ENCODE assay signal across 8 cellular contexts in genomic region chr17:68511254-68511670, GRCh38. TPM values are rescaled to one million over a fixed set of nuclear protein-coding genes. Genes with fewer than 3 reads are reported as not detected.
A peak's percentile ranks its signal among the peaks of the same experiment; 100 is the strongest.
DNase-seq lines count a peak whose midpoint lies in the region; ATAC-seq and TF ChIP-seq lines count a peak whose summit lies in the region.

No MANE protein-coding gene starts in this region.

- H3K4me3 ChIP-seq in iPS-15b (ENCODE audit: low read depth, low read length): peak overlapping the region; percentile 98

- H3K4me1 Mint-ChIP-seq in activated naive CD4-positive, alpha-beta T cell treated with anti-CD3 and anti-CD28 coated beads, Interleukin-2, amount 10 ng/mL, durations not matched to agents 7 days and 5 days: peaks cover 60% of the 10 kb centered on the region
- peaks cover 58% of the 10 kb centered on the region for H3K4me1 Mint-ChIP-seq in activated CD8-positive, alpha-beta T cell treated with anti-CD3 and anti-CD28 coated beads for 36 hours (ENCODE audit: low read depth)
- H3K4me1 Mint-ChIP-seq in stimulated activated naive B cell treated with anti-CD40 and anti-IgM and Interleukin-4, amounts not matched to agents 10 μg/mL and 1 μg/mL and 100 μg/mL, for 72 hours: peaks cover 16 to 52% of the 10 kb centered on the region in 2 donors

- no peaks in the 10 kb centered on the region for H3K9me3 Mint-ChIP-seq in activated naive CD4-positive, alpha-beta T cell treated with anti-CD3 and anti-CD28 coated beads, Interleukin-2, amount 10 ng/mL, durations not matched to agents 7 days and 5 days
- no peaks in the 10 kb centered on the region for H3K9me3 Mint-ChIP-seq in activated naive CD4-positive, alpha-beta T cell treated with anti-CD3 and anti-CD28 coated beads, Interleukin-2, amount 50 U/mL, for 72 hours
- no peaks in the 10 kb centered on the region for H3K9me3 Mint-ChIP-seq in activated CD8-positive, alpha-beta T cell treated with anti-CD3 and anti-CD28 coated beads for 36 hours
- H3K9me3 Mint-ChIP-seq in stimulated activated naive B cell treated with anti-CD40 and anti-IgM and Interleukin-4, amounts not matched to agents 10 μg/mL and 1 μg/mL and 100 μg/mL, for 72 hours: no peaks in the 10 kb centered on the region

- no peaks in the 10 kb centered on the region for H3K27me3 Mint-ChIP-seq in activated naive CD4-positive, alpha-beta T cell treated with anti-CD3 and anti-CD28 coated beads, Interleukin-2, amount 10 ng/mL, durations not matched to agents 7 days and 5 days
- H3K27me3 Mint-ChIP-seq in activated CD8-positive, alpha-beta T cell treated with anti-CD3 and anti-CD28 coated beads for 36 hours: no peaks in the 10 kb centered on the region
- no peaks in the 10 kb centered on the region for H3K27me3 Mint-ChIP-seq in stimulated activated naive B cell treated with anti-CD40 and anti-IgM and Interleukin-4, amounts not matched to agents 10 μg/mL and 1 μg/mL and 100 μg/mL, for 72 hours

- H3K9me3 ChIP-seq in iPS-15b (ENCODE audit: control insufficient read depth, insufficient read depth, low read length): no peaks in the 10 kb centered on the region

- no peaks in the 10 kb centered on the region for H3K36me3 ChIP-seq in iPS-15b (ENCODE audit: control insufficient read depth, insufficient read depth, low read length)

- H3K9ac ChIP-seq in iPS-15b (ENCODE audit: low read depth, low read length): peak overlapping the region; percentile 66

- CTCF ChIA-PET in activated naive CD4-positive, alpha-beta T cell treated with anti-CD3 and anti-CD28 coated beads, Interleukin-2, amount 10 ng/mL, durations not matched to agents 7 days and 5 days (lab: Charles Lee): interaction anchor here (0.7 kb wide), 1 partner anchor 8 kb away, joined by 3 read pairs; no protein-coding TSS in a partner anchor
- CTCF ChIA-PET in activated CD8-positive, alpha-beta T cell treated with anti-CD3 and anti-CD28 coated beads for 36 hours (lab: Charles Lee): interaction anchor here (1.0 to 1.9 kb wide), 2 partner anchors 14 to 22 kb away, joined by 3 to 4 read pairs; no protein-coding TSS in a partner anchor

- H3K4me3 Mint-ChIP-seq in activated naive CD4-positive, alpha-beta T cell treated with anti-CD3 and anti-CD28 coated beads, Interleukin-2, amount 10 ng/mL, durations not matched to agents 7 days and 5 days: peak overlapping the region; percentile 75
- peak overlapping the region; percentile 96 for H3K4me3 Mint-ChIP-seq in activated CD8-positive, alpha-beta T cell treated with anti-CD3 and anti-CD28 coated beads for 36 hours
- peak overlapping the region; percentile 79 to 96 for H3K4me3 Mint-ChIP-seq in stimulated activated naive B cell treated with anti-CD40 and anti-IgM and Interleukin-4, amounts not matched to agents 10 μg/mL and 1 μg/mL and 100 μg/mL, for 72 hours

- DNase-seq in activated naive CD4-positive, alpha-beta T cell treated with anti-CD3 and anti-CD28 coated beads, Interleukin-2, amount 10 ng/mL, durations not matched to agents 7 days and 5 days: no peak
- DNase-seq in activated naive CD4-positive, alpha-beta T cell treated with anti-CD3 and anti-CD28 coated beads, Interleukin-2, amount 50 U/mL, for 72 hours (ENCODE audit: low spot score in 2 of 2): no peak
- DNase-seq in activated CD8-positive, alpha-beta T cell treated with anti-CD3 and anti-CD28 coated beads for 36 hours: no peak
- DNase-seq in stimulated activated naive B cell treated with anti-CD40 and anti-IgM and Interleukin-4, amounts not matched to agents 10 μg/mL and 1 μg/mL and 100 μg/mL, for 72 hours: no peak
- DNase-seq in NCI-H345 treated with DMSO at 0.1 percent for 48 hours (lab: John Stamatoyannopoulos, UW; ENCODE audit: unreplicated experiment): no peak
- no peak for DNase-seq in left lobe of liver (ENCODE audit: low spot score)

- TF ChIP-seq CTCF in activated CD8-positive, alpha-beta T cell treated with anti-CD3 and anti-CD28 coated beads for 36 hours (IDR thresholded peaks at IDR 0.05): no peak

- POLR2A ChIA-PET in activated CD8-positive, alpha-beta T cell treated with anti-CD3 and anti-CD28 coated beads for 36 hours (lab: Charles Lee): interaction anchor here (1.0 kb wide), 1 partner anchor 10 kb away, joined by 4 read pairs; no protein-coding TSS in a partner anchor

- peak overlapping the region; percentile 50 for H3K27ac Mint-ChIP-seq in activated naive CD4-positive, alpha-beta T cell treated with anti-CD3 and anti-CD28 coated beads, Interleukin-2, amount 10 ng/mL, durations not matched to agents 7 days and 5 days
- peak overlapping the region in 1 of 2 donors; percentile 97 for H3K27ac Mint-ChIP-seq in activated naive CD4-positive, alpha-beta T cell treated with anti-CD3 and anti-CD28 coated beads, Interleukin-2, amount 50 U/mL, for 72 hours
- peak overlapping the region; percentile 78 for H3K27ac Mint-ChIP-seq in activated CD8-positive, alpha-beta T cell treated with anti-CD3 and anti-CD28 coated beads for 36 hours
- H3K27ac Mint-ChIP-seq in stimulated activated naive B cell treated with anti-CD40 and anti-IgM and Interleukin-4, amounts not matched to agents 10 μg/mL and 1 μg/mL and 100 μg/mL, for 72 hours: peak overlapping the region; percentile 88

- H3K36me3 Mint-ChIP-seq in activated naive CD4-positive, alpha-beta T cell treated with anti-CD3 and anti-CD28 coated beads, Interleukin-2, amount 10 ng/mL, durations not matched to agents 7 days and 5 days: peaks cover 19% of the 10 kb centered on the region
- H3K36me3 Mint-ChIP-seq in activated naive CD4-positive, alpha-beta T cell treated with anti-CD3 and anti-CD28 coated beads, Interleukin-2, amount 50 U/mL, for 72 hours: peaks cover 14 to 23% of the 10 kb centered on the region in 2 donors
- peaks cover 23% of the 10 kb centered on the region for H3K36me3 Mint-ChIP-seq in activated CD8-positive, alpha-beta T cell treated with anti-CD3 and anti-CD28 coated beads for 36 hours (ENCODE audit: low read depth)
- H3K36me3 Mint-ChIP-seq in stimulated activated naive B cell treated with anti-CD40 and anti-IgM and Interleukin-4, amounts not matched to agents 10 μg/mL and 1 μg/mL and 100 μg/mL, for 72 hours: peaks cover 12 to 18% of the 10 kb centered on the region in 2 donors

- no peak for ATAC-seq in activated naive CD4-positive, alpha-beta T cell treated with anti-CD3 and anti-CD28 coated beads, Interleukin-2, amount 50 U/mL, for 72 hours
- no peak for ATAC-seq in activated CD8-positive, alpha-beta T cell treated with anti-CD3 and anti-CD28 coated beads for 36 hours
- ATAC-seq in stimulated activated naive B cell treated with anti-CD40 and anti-IgM and Interleukin-4, amounts not matched to agents 10 μg/mL and 1 μg/mL and 100 μg/mL, for 72 hours (replicated peaks): no peak
- ATAC-seq in HG02571 (IDR thresholded peaks at IDR 0.05; ENCODE audit: unreplicated experiment) (no peak), left lobe of liver (no peak)

- H3K27me3 ChIP-seq in iPS-15b (ENCODE audit: control insufficient read depth, insufficient read depth, low read length): no peaks in the 10 kb centered on the region

- intact Hi-C loops in activated CD8-positive, alpha-beta T cell treated with anti-CD3 and anti-CD28 coated beads for 36 hours (cut with micrococcal nuclease): no loop called here

- peaks cover 4% of the 10 kb centered on the region for H3K4me1 ChIP-seq in iPS-15b (ENCODE audit: control insufficient read depth, insufficient read depth, low read length)

RNA-seq across cellular contexts. Expression of gene PRKAR1A, which starts 1.0 kb away (rescaled TPM):
- total RNA-seq in activated naive CD4-positive, alpha-beta T cell treated with anti-CD3 and anti-CD28 coated beads, Interleukin-2, amount 50 U/mL, for 72 hours: 100 to 1,000 TPM; 154 to 171 TPM
- 100 to 1,000 TPM; 157 to 168 TPM for total RNA-seq in activated CD8-positive, alpha-beta T cell treated with anti-CD3 and anti-CD28 coated beads for 36 hours
- 116 TPM for total RNA-seq in left lobe of liver

RNA-seq across cellular contexts. Expression of gene WIPI1, which starts 54.0 kb away (rescaled TPM):
- total RNA-seq in activated naive CD4-positive, alpha-beta T cell treated with anti-CD3 and anti-CD28 coated beads, Interleukin-2, amount 50 U/mL, for 72 hours: 10 to 100 TPM; 15.2 to 22.0 TPM
- 10 to 100 TPM; 11.3 to 13.1 TPM for total RNA-seq in activated CD8-positive, alpha-beta T cell treated with anti-CD3 and anti-CD28 coated beads for 36 hours
- 24.9 TPM for total RNA-seq in left lobe of liver
